Comparison of ENCODE assay signal across 8 cellular contexts in the genomic region with DNA sequence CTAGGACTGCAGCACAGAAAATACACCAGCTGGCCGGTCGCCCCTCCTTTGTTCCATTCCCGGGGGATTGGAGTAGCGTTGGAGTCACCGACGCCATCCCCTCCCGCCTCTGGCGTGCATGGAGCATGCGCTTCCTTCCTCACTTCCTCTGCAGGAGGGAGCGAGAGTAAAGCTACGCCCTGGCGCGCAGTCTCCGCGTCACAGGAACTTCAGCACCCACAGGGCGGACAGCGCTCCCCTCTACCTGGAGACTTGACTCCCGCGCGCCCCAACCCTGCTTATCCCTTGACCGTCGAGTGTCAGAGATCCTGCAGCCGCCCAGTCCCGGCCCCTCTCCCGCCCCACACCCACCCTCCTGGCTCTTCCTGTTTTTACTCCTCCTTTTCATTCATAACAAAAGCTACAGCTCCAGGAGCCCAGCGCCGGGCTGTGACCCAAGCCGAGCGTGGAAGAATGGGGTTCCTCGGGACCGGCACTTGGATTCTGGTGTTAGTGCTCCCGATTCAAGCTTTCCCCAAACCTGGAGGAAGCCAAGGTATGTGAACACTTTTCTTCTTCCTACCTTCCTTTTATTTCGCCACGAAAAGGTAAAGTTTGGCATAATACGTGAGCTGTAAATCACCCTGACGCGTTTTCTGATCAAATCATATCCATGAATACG. TPM values are rescaled to one million over a fixed set of nuclear protein-coding genes. Genes with fewer than 3 reads are reported as not detected.
DNase-seq lines count a peak whose midpoint lies in the region; ATAC-seq and TF ChIP-seq lines count a peak whose summit lies in the region.

TSS of gene SCG3 (plus strand) at position 201 of the 661 bp plus-strand sequence. CDS start at position 454, 253 bp downstream.

- DNase-seq in ACHN (peak; percentile 86), HK-2 (ENCODE audit: unreplicated experiment) (peak; percentile 60), NOMO-1 treated with DMSO at 0.1 percent for 48 hours (lab: John Stamatoyannopoulos, UW; ENCODE audit: unreplicated experiment) (peak; percentile 78), fibroblast of mammary gland (ENCODE audit: low read depth) (peak; percentile 69), mucosa of gallbladder (ENCODE audit: low spot score) (peak; percentile 83)
- DNase-seq in activated T-helper 1 cell treated with anti-CD3 and anti-CD28 coated beads, Interleukin-12 subunit alpha, Interleukin-12 subunit beta, Interleukin-2, Interleukin-4 antibody, amounts not matched to agents 30 ng/mL and 10 ng/mL and 1 ng/mL, durations not matched to agents 14 hours and 24 hours and 36 hours (ENCODE audit: low spot score), result peak; percentile 55
- peak; percentile 82 for DNase-seq in stimulated activated CD8-positive, alpha-beta memory T cell treated with anti-CD3 and anti-CD28 coated beads, Interleukin-4, amount 100 ng/mL, for 48 hours

- no peak within 1 kb of the TSS for H3K4me3 ChIP-seq in fibroblast of mammary gland (ENCODE audit: control insufficient read depth, low read depth, low read length)

- no peak within 1 kb of the TSS for H3K27ac Mint-ChIP-seq in activated T-helper 1 cell treated with anti-CD3 and anti-CD28 coated beads, Interleukin-12 subunit alpha, Interleukin-12 subunit beta, Interleukin-2, Interleukin-4 antibody, amounts not matched to agents 30 ng/mL and 10 ng/mL and 1 ng/mL, durations not matched to agents 14 hours and 24 hours and 36 hours

- peaks cover 2% of the 10 kb centered on the region for H3K36me3 Mint-ChIP-seq in activated T-helper 1 cell treated with anti-CD3 and anti-CD28 coated beads, Interleukin-12 subunit alpha, Interleukin-12 subunit beta, Interleukin-2, Interleukin-4 antibody, amounts not matched to agents 30 ng/mL and 10 ng/mL and 1 ng/mL, durations not matched to agents 14 hours and 24 hours and 36 hours (ENCODE audit: low read depth)

- TF ChIP-seq CTCF in fibroblast of mammary gland (conservative IDR thresholded peaks at IDR 0.05; ENCODE audit: control insufficient read depth, insufficient read depth, low read depth, low read length), result no peak

- H3K4me1 Mint-ChIP-seq in activated T-helper 1 cell treated with anti-CD3 and anti-CD28 coated beads, Interleukin-12 subunit alpha, Interleukin-12 subunit beta, Interleukin-2, Interleukin-4 antibody, amounts not matched to agents 30 ng/mL and 10 ng/mL and 1 ng/mL, durations not matched to agents 14 hours and 24 hours and 36 hours (ENCODE audit: low read depth), result peaks cover 8% of the 10 kb centered on the region

- in situ Hi-C loops in ACHN (cut with HindIII; ENCODE audit: low pct_ligation_motif_present, low pct_unique_long_range_greater_than_20kb, low sequenced_read_pairs), result no loop called here

- peaks cover 5% of the 10 kb centered on the region for H3K9me3 Mint-ChIP-seq in activated T-helper 1 cell treated with anti-CD3 and anti-CD28 coated beads, Interleukin-12 subunit alpha, Interleukin-12 subunit beta, Interleukin-2, Interleukin-4 antibody, amounts not matched to agents 30 ng/mL and 10 ng/mL and 1 ng/mL, durations not matched to agents 14 hours and 24 hours and 36 hours

- no peak for ATAC-seq in GM21576 (IDR thresholded peaks at IDR 0.05; ENCODE audit: unreplicated experiment)

- intact Hi-C loops in activated T-helper 1 cell treated with anti-CD3 and anti-CD28 coated beads, Interleukin-12 subunit alpha, Interleukin-12 subunit beta, Interleukin-2, Interleukin-4 antibody, amounts not matched to agents 30 ng/mL and 10 ng/mL and 1 ng/mL, durations not matched to agents 14 hours and 24 hours and 36 hours (cut with micrococcal nuclease), result loop anchor here (1.0 to 5.0 kb wide), 2 partner anchors 55 to 1909 kb away; no protein-coding TSS in a partner anchor

- no peak within 1 kb of the TSS for H3K4me3 Mint-ChIP-seq in activated T-helper 1 cell treated with anti-CD3 and anti-CD28 coated beads, Interleukin-12 subunit alpha, Interleukin-12 subunit beta, Interleukin-2, Interleukin-4 antibody, amounts not matched to agents 30 ng/mL and 10 ng/mL and 1 ng/mL, durations not matched to agents 14 hours and 24 hours and 36 hours

- H3K27me3 Mint-ChIP-seq in activated T-helper 1 cell treated with anti-CD3 and anti-CD28 coated beads, Interleukin-12 subunit alpha, Interleukin-12 subunit beta, Interleukin-2, Interleukin-4 antibody, amounts not matched to agents 30 ng/mL and 10 ng/mL and 1 ng/mL, durations not matched to agents 14 hours and 24 hours and 36 hours (ENCODE audit: insufficient read depth), result peaks cover 39% of the 10 kb centered on the region

RNA-seq across cellular contexts. Expression of gene SCG3, which starts in this region (rescaled TPM):
- total RNA-seq in activated T-helper 1 cell treated with anti-CD3 and anti-CD28 coated beads, Interleukin-12 subunit alpha, Interleukin-12 subunit beta, Interleukin-2, Interleukin-4 antibody, amounts not matched to agents 30 ng/mL and 10 ng/mL and 1 ng/mL, durations not matched to agents 14 hours and 24 hours and 36 hours, result not detected in 2 replicates
- total RNA-seq in mucosa of gallbladder, result 0.40 TPM

Comparison
In these comparisons a context has a peak if more than half of its experiments do, and no peak if none do; other contexts are left out.
1. Peak in DNase-seq in activated T-helper 1 cell treated with anti-CD3 and anti-CD28 coated beads, Interleukin-12 subunit alpha, Interleukin-12 subunit beta, Interleukin-2, Interleukin-4 antibody, amounts not matched to agents 30 ng/mL and 10 ng/mL and 1 ng/mL, durations not matched to agents 14 hours and 24 hours and 36 hours; RNA of the gene not detected or under 1 TPM.
2. Peak in DNase-seq in mucosa of gallbladder; RNA of the gene not detected or under 1 TPM.